Comparison of ENCODE assay signal across 15 cellular contexts in genomic region chr20:1105599-1106194, GRCh38. TPM values are rescaled to one million over a fixed set of nuclear protein-coding genes. Genes with fewer than 3 reads are reported as not detected.
DNase-seq lines count a peak whose midpoint lies in the region; ATAC-seq, FAIRE-seq and TF ChIP-seq lines count a peak whose summit lies in the region.
"Had no signal": no experiment of that assay in that cellular context is flagged by ENCODE, and none has a peak within 500 bp of the region (broad histone marks: within the 10 kb centered on the region; RNA-seq: fewer than 3 reads in every experiment).

No MANE protein-coding gene starts in this region.

- H3K9ac ChIP-seq in liver (ENCODE audit: low read depth in 1 of 2, low read length in 2 of 2) (no peak overlapping the region), HepG2 (ENCODE audit: insufficient read depth, low read depth, low read length) (no peak overlapping the region), neuronal stem cell (ENCODE audit: low read depth, low read length, poor library complexity) (no peak overlapping the region)
- H3K9ac ChIP-seq: BLaER1 had no signal

- no peak for TF ChIP-seq POLR2A in HepG2 (IDR thresholded peaks at IDR 0.05; ENCODE audit: insufficient read depth in 1 of 2, low read depth in 2 of 2, low read length in 2 of 2)
- TF ChIP-seq POLR2A in right lobe of liver (IDR thresholded peaks at IDR 0.05) = no peak

- no peaks in the 10 kb centered on the region for H3K79me1 ChIP-seq in neuronal stem cell (ENCODE audit: low read depth, low read length)

- H2BK5ac ChIP-seq in neuronal stem cell (ENCODE audit: low read length) = no peak overlapping the region

- 82% methylated on average over 6 of the region's 6 CpGs for WGBS in liver
- WGBS in HepG2 (ENCODE audit: low lambda C conversion rate) = 47% methylated on average over 6 of the region's 6 CpGs
- WGBS in right lobe of liver (ENCODE audit: insufficient coverage, low coverage, low lambda C conversion rate, missing lambda C conversion rate) = 57% methylated on average over 6 of the region's 6 CpGs
- WGBS in neuronal stem cell (ENCODE audit: extremely low coverage in 2 of 2, insufficient read length in 2 of 2, insufficient replicate concordance in 1 of 2), 2 donors = no CpG with 5 or more reads among the region's 6 CpGs

- no peaks in the 10 kb centered on the region for H3K9me3 ChIP-seq in liver (ENCODE audit: control insufficient read depth in 4 of 4, low read length in 3 of 4)
- no peaks in the 10 kb centered on the region for H3K9me3 ChIP-seq in HepG2 (ENCODE audit: low read length)
- H3K9me3 ChIP-seq in right lobe of liver = peaks cover 0 to 6% (median 0%) of the 10 kb centered on the region in 4 donors
- H3K9me3 ChIP-seq in neuronal stem cell (replicated peaks in 1 of 2; ENCODE audit: control insufficient read depth in 2 of 2, insufficient read depth in 1 of 2, low read depth in 1 of 2, low read length in 2 of 2) = peaks cover 0 to 8% of the 10 kb centered on the region in 2 donors
- H3K9me3 ChIP-seq: HAP-1 had no signal

- POLR2A ChIA-PET in HepG2 (lab: Yijun Ruan, JAX) = no interaction called here

- in situ Hi-C loops in HepG2 (cut with HindIII; ENCODE audit: extremely low pct_ligation_motif_present, low pct_unique_long_range_greater_than_20kb) = loop anchor here (10.0 kb wide), 1 partner anchor 291 kb away; no protein-coding TSS in a partner anchor

- peak overlapping the region; percentile 9 for H2AK5ac ChIP-seq in neuronal stem cell (ENCODE audit: low read depth, low read length)

- no peaks in the 10 kb centered on the region for H4K20me1 ChIP-seq in HepG2 (ENCODE audit: insufficient read depth, low read length)
- H4K20me1 ChIP-seq: BLaER1 had no signal

- H3K18ac ChIP-seq in neuronal stem cell (ENCODE audit: low read length) = no peak overlapping the region

- no peak for FAIRE-seq in HepG2 (lab: Jason Lieb, UNC)

- H3K36me3 ChIP-seq in liver (ENCODE audit: control insufficient read depth in 4 of 4, insufficient read depth in 3 of 4, low read depth in 1 of 4, low read length in 3 of 4) (no peaks in the 10 kb centered on the region), HepG2 (replicated peaks in 1 of 2; ENCODE audit: control insufficient read depth in 1 of 2, insufficient read depth in 2 of 2, low read length in 2 of 2) (no peaks in the 10 kb centered on the region), right lobe of liver (no peaks in the 10 kb centered on the region), neuronal stem cell (replicated peaks in 1 of 2; ENCODE audit: control insufficient read depth in 2 of 2, insufficient read depth in 2 of 2, low read length in 2 of 2) (no peaks in the 10 kb centered on the region)
- H3K36me3 ChIP-seq: BLaER1, HAP-1 had no signal

- CTCF ChIA-PET in HepG2 (lab: Yijun Ruan, JAX; ENCODE audit: low intra/inter-chr PET ratio, low total read pairs) = no interaction called here

- H3K79me2 ChIP-seq in HepG2 (ENCODE audit: insufficient read depth, low read length) = no peaks in the 10 kb centered on the region

- H2BK120ac ChIP-seq in neuronal stem cell (ENCODE audit: low read depth, low read length) = no peak overlapping the region

- no peak overlapping the region for H3K23ac ChIP-seq in neuronal stem cell (ENCODE audit: low read depth, low read length, poor library complexity)

- H3K4me1 ChIP-seq in liver (ENCODE audit: control insufficient read depth in 4 of 4, insufficient read depth in 4 of 4, low read length in 3 of 4) = no peaks in the 10 kb centered on the region
- H3K4me1 ChIP-seq in HepG2 (ENCODE audit: insufficient read depth, low read length) = no peaks in the 10 kb centered on the region
- H3K4me1 ChIP-seq in right lobe of liver = peaks cover 0 to 3% (median 0%) of the 10 kb centered on the region in 4 donors
- H3K4me1 ChIP-seq in neuronal stem cell (ENCODE audit: control insufficient read depth in 2 of 2, insufficient read depth in 1 of 2, low read depth in 1 of 2, low read length in 2 of 2) = no peaks in the 10 kb centered on the region
- H3K4me1 ChIP-seq: HAP-1 had no signal

- H2BK12ac ChIP-seq in neuronal stem cell (ENCODE audit: low read length) = no peak overlapping the region

- H2AFZ ChIP-seq in HepG2 (ENCODE audit: low read length) (no peak overlapping the region), neuronal stem cell (ENCODE audit: low read length) (no peak overlapping the region)

- H3K4me3 ChIP-seq in liver (ENCODE audit: low read depth in 1 of 3, low read length in 3 of 3) (no peak overlapping the region), HepG2 (replicated peaks in 1 of 3; ENCODE audit: insufficient read depth in 1 of 3, low read depth in 2 of 3, low read length in 3 of 3) (no peak overlapping the region), right lobe of liver (no peak overlapping the region), neuronal stem cell (ENCODE audit: low read length in 2 of 2) (no peak overlapping the region)
- H3K4me3 ChIP-seq: BLaER1, HAP-1 had no signal

- no peaks in the 10 kb centered on the region for H3K27me3 ChIP-seq in liver (ENCODE audit: control insufficient read depth in 4 of 4, insufficient read depth in 4 of 4, low read length in 3 of 4)
- no peaks in the 10 kb centered on the region for H3K27me3 ChIP-seq in HepG2 (ENCODE audit: control insufficient read depth in 1 of 2, insufficient read depth in 2 of 2, low read length in 2 of 2)
- no peaks in the 10 kb centered on the region for H3K27me3 ChIP-seq in right lobe of liver
- H3K27me3 ChIP-seq in neuronal stem cell (ENCODE audit: control insufficient read depth in 3 of 3, insufficient read depth in 3 of 3, low read depth in 1 of 3, low read length in 3 of 3) = no peaks in the 10 kb centered on the region
- H3K27me3 ChIP-seq: BLaER1 had no signal

- H3K27ac ChIP-seq in liver (ENCODE audit: low read depth in 1 of 2, low read length in 2 of 2) = no peak overlapping the region
- no peak overlapping the region for H3K27ac ChIP-seq in HepG2 (ENCODE audit: extremely low read length, insufficient read depth, low read length)
- H3K27ac ChIP-seq in right lobe of liver = peak overlapping the region in 1 of 3 donors; percentile 71
- no peak overlapping the region for H3K27ac ChIP-seq in neuronal stem cell (replicated peaks; ENCODE audit: low read length)
- H3K27ac ChIP-seq: BLaER1 had no signal

- no peak for DNase-seq in HepG2 (ENCODE audit: low spot score)
- peak; percentile 73 to 88 (median 81) for DNase-seq in right lobe of liver
- DNase-seq in neuronal stem cell (ENCODE audit: low spot score) = no peak
- DNase-seq in activated CD4-positive, CD25-positive, alpha-beta regulatory T cell treated with anti-CD3 and anti-CD28 coated beads, Interleukin-2, amount 50 U/mL, for 72 hours = no peak
- no peak for DNase-seq in DMS53 (lab: John Stamatoyannopoulos, UW)
- DNase-seq in NCI-H524 treated with DMSO at 0.1 percent for 48 hours (lab: John Stamatoyannopoulos, UW) = no peak
- DNase-seq: 8988T; CD4-positive, alpha-beta memory T cell; DMS153; DMS79 treated with DMSO at 0.1 percent for 48 hours; GF-D8; GOT3 had no signal

- no peak for TF ChIP-seq RAD21 in liver (IDR thresholded peaks at IDR 0.05)
- TF ChIP-seq RAD21 in HepG2 (CRISPR knock-in tag; IDR thresholded peaks at IDR 0.05) = no peak

- H3K4me2 ChIP-seq in HepG2 (ENCODE audit: low read depth, low read length) (no peak overlapping the region), neuronal stem cell (ENCODE audit: insufficient read depth, low read length, poor library complexity, severe bottlenecking) (no peak overlapping the region)
- H3K4me2 ChIP-seq: BLaER1 had no signal

- no peak for ATAC-seq in HepG2
- ATAC-seq in right lobe of liver = peak; percentile 71 to 93 (median 84)

- no TSS peak for BruUV-seq in HepG2 (replicated peaks; lab: Mats Ljungman, UMichigan)

- TF ChIP-seq EP300 in HepG2 (IDR thresholded peaks at IDR 0.05; ENCODE audit: low read depth in 2 of 2, low read length in 2 of 2) (no peak), HepG2 (CRISPR knock-in tag; IDR thresholded peaks at IDR 0.05; ENCODE audit: borderline replicate concordance) (no peak)

- no peak overlapping the region for H3K14ac ChIP-seq in neuronal stem cell (ENCODE audit: low read length)

- no peak overlapping the region for H2BK15ac ChIP-seq in neuronal stem cell (ENCODE audit: low read length)

- H3K4ac ChIP-seq in neuronal stem cell (ENCODE audit: low read length) = no peak overlapping the region

- intact Hi-C loops in HepG2 (cut with micrococcal nuclease; ENCODE audit: unreplicated experiment) = loop anchor here (5.0 kb wide), 1 partner anchor 288 kb away; no protein-coding TSS in a partner anchor
- intact Hi-C loops in right lobe of liver (cut with DNase I) = no loop called here

- TF ChIP-seq CTCF in liver (IDR thresholded peaks at IDR 0.05; ENCODE audit: low read depth, low read length, missing input control) (no peak), HepG2 (CRISPR knock-in tag; IDR thresholded peaks at IDR 0.05) (no peak), right lobe of liver (IDR thresholded peaks at IDR 0.05) (no peak)

- no peak overlapping the region for H4K91ac ChIP-seq in neuronal stem cell (ENCODE audit: low read depth, low read length, poor library complexity)

- no peak overlapping the region for H4K8ac ChIP-seq in neuronal stem cell (ENCODE audit: low read depth, low read length)

RNA-seq across cellular contexts. Expression of gene PSMF1, which starts 12.7 kb away (rescaled TPM):
- 10 to 100 TPM; 43.6 to 90.6 TPM for total RNA-seq in liver
- 100 to 1,000 TPM in 1 of 2 donors, 10 to 100 TPM in 1; 77.0 to 126 TPM for polyA plus RNA-seq in liver
- 86.0 and 113 TPM in 2 replicates for total RNA-seq in HepG2 (2016; rRNA removed; fragmentation: Illumina TruSeq; extraction: Trizol)
- total RNA-seq in HepG2 (2016; cell fraction: cytosol; rRNA removed; fragmentation: Illumina TruSeq; extraction: Trizol; ENCODE audit: low read depth) = 19.7 and 25.4 TPM in 2 replicates
- 84.7 and 89.7 TPM in 2 replicates for total RNA-seq in HepG2 (2016; cell fraction: insoluble cytoplasmic fraction; rRNA removed; fragmentation: Illumina TruSeq; extraction: Trizol)
- 45.7 and 47.8 TPM in 2 replicates for total RNA-seq in HepG2 (2016; cell fraction: membrane; rRNA removed; fragmentation: Illumina TruSeq; extraction: Trizol)
- total RNA-seq in HepG2 (2016; cell fraction: nucleus; rRNA removed; fragmentation: Illumina TruSeq; extraction: Trizol) = 55.8 and 66.5 TPM in 2 replicates
- 82.5 and 90.6 TPM in 2 replicates for polyA plus RNA-seq in HepG2 (2011; rRNA removed)
- polyA plus RNA-seq in HepG2 (2011; cell fraction: cytosol; rRNA removed) = 129 and 230 TPM in 2 replicates
- 130 and 163 TPM in 2 replicates for polyA plus RNA-seq in HepG2 (2011; cell fraction: nucleus; rRNA removed)
- 209 and 270 TPM in 2 replicates for polyA plus RNA-seq in HepG2 (2012)
- polyA plus RNA-seq in HepG2 (2016; cell fraction: cytosol; fragmentation: Illumina TruSeq; extraction: Trizol; ENCODE audit: low read depth) = 182 and 186 TPM in 2 replicates
- polyA plus RNA-seq in HepG2 (2016; cell fraction: insoluble cytoplasmic fraction; fragmentation: Illumina TruSeq; extraction: Trizol; ENCODE audit: low read depth) = 230 and 306 TPM in 2 replicates
- 158 and 165 TPM in 2 replicates for polyA plus RNA-seq in HepG2 (2016; cell fraction: membrane; fragmentation: Illumina TruSeq; extraction: Trizol; ENCODE audit: low read depth)
- polyA plus RNA-seq in HepG2 (2016; cell fraction: nucleus; fragmentation: Illumina TruSeq; extraction: Trizol; ENCODE audit: insufficient read depth, low read depth) = 135 and 140 TPM in 2 replicates
- 31.0 and 97.3 TPM in 2 replicates for polyA minus RNA-seq in HepG2 (2011; rRNA and poly(A)+ RNA removed; ENCODE audit: low replicate concordance)
- polyA minus RNA-seq in HepG2 (2011; cell fraction: cytosol; rRNA and poly(A)+ RNA removed) = 90.7 and 92.5 TPM in 2 replicates
- 67.6 and 70.3 TPM in 2 replicates for polyA minus RNA-seq in HepG2 (2011; cell fraction: nucleus; rRNA and poly(A)+ RNA removed)
- 100 to 1,000 TPM in 5 of 6 experiments, 10 to 100 TPM in 1; 82.5 to 260 (median 116) TPM for total RNA-seq in right lobe of liver
- polyA plus RNA-seq in neuronal stem cell (2013, experiment 1 of 2) = 45.1 TPM
- 43.2 TPM for polyA plus RNA-seq in neuronal stem cell (2013, experiment 2 of 2)

Comparison
In these comparisons a context has a peak if more than half of its experiments do, and no peak if none do; other contexts are left out.
1. DNase-seq: peak in right lobe of liver (3 of 3); none in HepG2 (single experiment), neuronal stem cell (single experiment), activated CD4-positive, CD25-positive, alpha-beta regulatory T cell treated with anti-CD3 and anti-CD28 coated beads, Interleukin-2, amount 50 U/mL, for 72 hours (single experiment), DMS53 (single experiment) and NCI-H524 treated with DMSO at 0.1 percent for 48 hours (single experiment).